ENCODE assay signal across 12 cellular contexts in genomic region chr4:76626686-76627465, GRCh38.
DNase-seq lines count a peak whose midpoint lies in the region; ATAC-seq and TF ChIP-seq lines count a peak whose summit lies in the region.
"Had no signal": no experiment of that assay in that cellular context is flagged by ENCODE, and none has a peak within 500 bp of the region (broad histone marks: within the 10 kb centered on the region; RNA-seq: fewer than 3 reads in every experiment).

No MANE protein-coding gene starts in this region.

- H3K36me3 ChIP-seq in BE2C = no peaks in the 10 kb centered on the region
- no peaks in the 10 kb centered on the region for H3K36me3 ChIP-seq in mammary epithelial cell (ENCODE audit: insufficient read depth, low read length)
- H3K36me3 ChIP-seq in right lobe of liver = no peaks in the 10 kb centered on the region

- CTCF ChIA-PET in mammary epithelial cell (lab: Charles Lee; ENCODE audit: low non-redundant PET) = no interaction called here

- H3K4me2 ChIP-seq in mammary epithelial cell (ENCODE audit: insufficient read depth, low read depth, low read length) = no peak overlapping the region

- H3K9me3 ChIP-seq in BE2C = no peaks in the 10 kb centered on the region
- no peaks in the 10 kb centered on the region for H3K9me3 ChIP-seq in mammary epithelial cell (replicated peaks; ENCODE audit: insufficient read depth, low read length)
- no peaks in the 10 kb centered on the region for H3K9me3 ChIP-seq in right lobe of liver

- H3K4me3 ChIP-seq in BE2C (ENCODE audit: low read depth, low read length) (no peak overlapping the region), mammary epithelial cell (replicated peaks in 1 of 3; ENCODE audit: insufficient read depth in 1 of 3, low read depth in 2 of 3, low read length in 3 of 3) (no peak overlapping the region), right lobe of liver (no peak overlapping the region)
- H3K4me3 ChIP-seq in Jurkat, Clone E6-1 (ENCODE audit: low read length) = no peak overlapping the region
- H3K4me3 ChIP-seq: lung had no signal

- no peak for TF ChIP-seq POLR2A in right lobe of liver (IDR thresholded peaks at IDR 0.05)

- peaks cover 4% of the 10 kb centered on the region for H3K79me2 ChIP-seq in mammary epithelial cell (ENCODE audit: insufficient read depth, low read length)

- TF ChIP-seq CTCF in BE2C (IDR thresholded peaks at IDR 0.05; ENCODE audit: low read depth, low read length) = peak; percentile 60
- TF ChIP-seq CTCF in mammary epithelial cell (conservative IDR thresholded peaks at IDR 0.05 in 1 of 2, IDR thresholded peaks at IDR 0.05 in 1 of 2; ENCODE audit: extremely low read depth in 1 of 2, insufficient read depth in 1 of 2, low read depth in 1 of 2, low read length in 2 of 2) = peak; percentile 21 to 33
- peak in 3 of 4 donors; percentile 7 to 30 (median 18) for TF ChIP-seq CTCF in right lobe of liver (IDR thresholded peaks at IDR 0.05)

- no peak overlapping the region for H3K9ac ChIP-seq in mammary epithelial cell (ENCODE audit: insufficient read depth, low read length)

- intact Hi-C loops in mammary epithelial cell (cut with micrococcal nuclease) (no loop called here), right lobe of liver (cut with DNase I) (no loop called here)

- dilution Hi-C loops in mammary epithelial cell (cut with HindIII; ENCODE audit: low sequenced_read_pairs) = loop anchor here (5.0 kb wide), 1 partner anchor 105 kb away; no protein-coding TSS in a partner anchor

- H3K4me1 ChIP-seq in BE2C = no peaks in the 10 kb centered on the region
- H3K4me1 ChIP-seq in mammary epithelial cell (ENCODE audit: insufficient read depth, low read length) = peaks cover 38% of the 10 kb centered on the region
- H3K4me1 ChIP-seq in right lobe of liver = no peaks in the 10 kb centered on the region

- H3K27ac ChIP-seq in mammary epithelial cell (ENCODE audit: insufficient read depth, low read depth, low read length) = no peak overlapping the region
- H3K27ac ChIP-seq in right lobe of liver = no peak overlapping the region

- in situ Hi-C loops in mammary epithelial cell (cut with MboI; ENCODE audit: low sequenced_read_pairs in 2 of 2) = no loop called here

- H3K27me3 ChIP-seq in BE2C = no peaks in the 10 kb centered on the region
- H3K27me3 ChIP-seq in mammary epithelial cell (ENCODE audit: insufficient read depth, low read length) = no peaks in the 10 kb centered on the region
- no peaks in the 10 kb centered on the region for H3K27me3 ChIP-seq in right lobe of liver

- H4K20me1 ChIP-seq in mammary epithelial cell (ENCODE audit: insufficient read depth, low read length) = no peaks in the 10 kb centered on the region

- 97% methylated on average over 5 of the region's 5 CpGs for WGBS in mammary epithelial cell (ENCODE audit: low coverage, missing lambda C conversion rate)
- 76% methylated on average over 5 of the region's 5 CpGs for WGBS in right lobe of liver (ENCODE audit: insufficient coverage, low coverage, low lambda C conversion rate, missing lambda C conversion rate)

- peak; percentile 13 for DNase-seq in BE2C
- peak; percentile 1 for DNase-seq in Jurkat, Clone E6-1 (ENCODE audit: low read depth, low spot score)
- DNase-seq in mammary epithelial cell = no peak
- DNase-seq in right lobe of liver = no peak
- no peak for DNase-seq in dedifferentiated amniotic fluid mesenchymal stem cell (ENCODE audit: extremely low spot score)
- no peak for DNase-seq in kidney glomerular epithelial cell (lab: John Stamatoyannopoulos, UW)
- DNase-seq in GM19240 (ENCODE audit: insufficient read length, low spot score) = no peak
- DNase-seq: CD8-positive, alpha-beta T cell; Karpas-422; NCI-H446 treated with DMSO at 0.1 percent for 48 hours had no signal

- BruUV-seq in mammary epithelial cell (replicated peaks; lab: Mats Ljungman, UMichigan) = no TSS peak

- no peak for ATAC-seq in right lobe of liver
- no peak for ATAC-seq in HG03354 (IDR thresholded peaks at IDR 0.05; ENCODE audit: poor library complexity, severe bottlenecking, unreplicated experiment)
- ATAC-seq: CD8-positive, alpha-beta T cell had no signal

- no peak overlapping the region for H2AFZ ChIP-seq in mammary epithelial cell (ENCODE audit: low read depth, low read length)

Comparison
In these comparisons a context has a peak if more than half of its experiments do, and no peak if none do; other contexts are left out.
1. DNase-seq: peak in BE2C (single experiment) and Jurkat, Clone E6-1 (single experiment); none in mammary epithelial cell (single experiment), right lobe of liver (0 of 3), dedifferentiated amniotic fluid mesenchymal stem cell (single experiment), kidney glomerular epithelial cell (single experiment) and GM19240 (single experiment).
2. Peak in every context shown above with its lines, with median percentiles within 50 percentile points of each other: CTCF ChIP-seq.